8 cellular contexts compared by ENCODE assay signal in the genomic region with DNA sequence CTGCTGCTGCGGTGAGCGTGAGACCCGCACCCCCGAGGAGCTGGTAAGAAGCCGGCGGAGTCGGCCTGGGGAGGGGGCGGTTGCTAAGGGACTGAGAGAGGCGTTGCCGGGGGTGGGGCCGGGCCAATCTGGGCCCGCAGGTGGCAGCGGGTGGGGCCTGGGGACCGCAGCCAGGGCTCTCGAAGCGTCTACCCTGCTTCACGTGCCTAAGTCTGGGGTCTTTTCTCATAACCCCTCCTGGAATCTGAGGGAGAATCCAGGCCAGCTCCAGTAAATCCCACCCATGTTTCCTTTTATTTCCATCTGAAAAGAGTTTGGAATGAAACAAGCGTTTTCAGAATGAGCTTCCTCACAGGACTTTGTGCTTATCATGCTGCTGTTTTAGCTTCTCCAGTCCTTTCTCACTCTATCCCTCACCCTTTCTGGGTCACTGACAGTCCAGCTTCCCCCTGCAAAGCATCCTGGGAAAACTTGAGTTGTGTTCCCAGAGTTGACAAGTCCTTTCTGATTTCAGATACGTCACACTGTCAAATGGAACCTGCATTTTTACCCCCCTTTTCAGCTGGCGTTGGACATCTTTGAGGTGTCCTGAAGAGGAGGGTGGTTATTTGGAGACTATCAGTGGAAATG. TPM values are rescaled to one million over a fixed set of nuclear protein-coding genes. Genes with fewer than 3 reads are reported as not detected.
DNase-seq lines count a peak whose midpoint lies in the region; ATAC-seq, FAIRE-seq and TF ChIP-seq lines count a peak whose summit lies in the region.

No MANE protein-coding gene starts in this region.

- H3K9ac ChIP-seq in endothelial cell of umbilical vein (replicated peaks; ENCODE audit: extremely low read depth, insufficient read depth, low read length) (peak overlapping the region; percentile 90), muscle layer of colon (ENCODE audit: low read length) (peak overlapping the region; percentile 72)

- H3K27ac ChIP-seq in RWPE2 (ENCODE audit: poor library complexity, severe bottlenecking) (peak overlapping the region; percentile 94), endothelial cell of umbilical vein (ENCODE audit: insufficient read depth, low read depth, low read length) (peak overlapping the region; percentile 75), muscle layer of colon (ENCODE audit: low read depth, low read length) (peak overlapping the region; percentile 83)

- H3K36me3 ChIP-seq in RWPE2 (ENCODE audit: low read depth) (peaks cover 46% of the 10 kb centered on the region), endothelial cell of umbilical vein (ENCODE audit: control insufficient read depth in 2 of 2, extremely low read depth in 1 of 2, insufficient read depth in 2 of 2, low read length in 2 of 2) (peaks cover 5 to 14% of the 10 kb centered on the region in 2 experiments), muscle layer of colon (ENCODE audit: insufficient read depth, low read length) (peaks cover 6% of the 10 kb centered on the region)

- dilution Hi-C loops in endothelial cell of umbilical vein (cut with MboI; ENCODE audit: extremely low pct_ligation_motif_present, low sequenced_read_pairs) = no loop called here

- H3K4me2 ChIP-seq in endothelial cell of umbilical vein (ENCODE audit: insufficient read depth, low read length) = peak overlapping the region; percentile 100

- intact Hi-C loops in endothelial cell of umbilical vein (cut with micrococcal nuclease) = loop anchor here (1.0 to 10.0 kb wide), 3 partner anchors 15 to 532 kb away; a partner anchor contains a TSS

- DNase-seq in CD1c-positive myeloid dendritic cell (ENCODE audit: extremely low spot score) (peak; percentile 50), RWPE2 (ENCODE audit: low spot score) (no peak), endothelial cell of umbilical vein (ENCODE audit: low read depth, low spot score) (peak; percentile 45), T1000 (lab: John Stamatoyannopoulos, UW) (no peak), putamen (ENCODE audit: low spot score) (no peak)

- peak; percentile 18 for FAIRE-seq in endothelial cell of umbilical vein (lab: Jason Lieb, UNC)

- peaks cover 45% of the 10 kb centered on the region for H3K79me2 ChIP-seq in endothelial cell of umbilical vein (ENCODE audit: control insufficient read depth, insufficient read depth, low read length)

- CTCF ChIA-PET in endothelial cell of umbilical vein (lab: Charles Lee) = interaction anchor here (1.0 to 1.9 kb wide), 11 partner anchors 9 to 156 kb away, joined by 3 to 13 read pairs (median 5); a partner anchor contains a TSS

- H3K9me3 ChIP-seq in RWPE2 (ENCODE audit: severe bottlenecking) (no peaks in the 10 kb centered on the region), endothelial cell of umbilical vein (replicated peaks; ENCODE audit: control insufficient read depth, insufficient read depth, low read length) (no peaks in the 10 kb centered on the region), muscle layer of colon (ENCODE audit: low read length) (no peaks in the 10 kb centered on the region)

- TF ChIP-seq CTCF in RWPE2 (IDR thresholded peaks at IDR 0.05; ENCODE audit: poor library complexity, severe bottlenecking) = no peak
- TF ChIP-seq CTCF in endothelial cell of umbilical vein (IDR thresholded peaks at IDR 0.05; ENCODE audit: extremely low read depth in 1 of 2, insufficient read depth in 1 of 2, low read depth in 1 of 2, low read length in 2 of 2) = no peak

- H3K4me1 ChIP-seq in RWPE2 (ENCODE audit: insufficient read depth, poor library complexity, severe bottlenecking) (peaks cover 17% of the 10 kb centered on the region), endothelial cell of umbilical vein (ENCODE audit: control insufficient read depth, extremely low read depth, insufficient read depth, low read length) (peaks cover 51% of the 10 kb centered on the region), muscle layer of colon (ENCODE audit: insufficient read depth, low read length) (peaks cover 41% of the 10 kb centered on the region)

- ATAC-seq in GM18873 (IDR thresholded peaks at IDR 0.05; ENCODE audit: low FRiP score, unreplicated experiment) = peak; percentile 26
- peak; percentile 37 for ATAC-seq in HG03066 (IDR thresholded peaks at IDR 0.05; ENCODE audit: low read depth, unreplicated experiment)
- peak; percentile 5; the same call in 1 of the 3 replicates for ATAC-seq in RWPE2 (ENCODE audit: low read depth)

- H3K27me3 ChIP-seq in RWPE2 (ENCODE audit: insufficient read depth, poor library complexity, severe bottlenecking) (no peaks in the 10 kb centered on the region), endothelial cell of umbilical vein (ENCODE audit: control insufficient read depth in 2 of 2, insufficient read depth in 2 of 2, low read length in 2 of 2) (no peaks in the 10 kb centered on the region), muscle layer of colon (ENCODE audit: control insufficient read depth in 1 of 2, insufficient read depth in 2 of 2, low read length in 2 of 2) (no peaks in the 10 kb centered on the region)

- POLR2A ChIA-PET in endothelial cell of umbilical vein (lab: Charles Lee) = interaction anchor here (0.6 to 2.0 kb wide), 5 partner anchors 9 to 137 kb away, joined by 3 to 12 read pairs (median 8); no protein-coding TSS in a partner anchor

- TF ChIP-seq POLR2A in endothelial cell of umbilical vein (IDR thresholded peaks at IDR 0.05; ENCODE audit: low read depth, low read length) = no peak

- H3K4me3 ChIP-seq in RWPE2 (ENCODE audit: severe bottlenecking) (peak overlapping the region; percentile 83), endothelial cell of umbilical vein (replicated peaks in 1 of 3; ENCODE audit: insufficient read depth in 1 of 3, low read depth in 1 of 3, low read length in 3 of 3) (peak overlapping the region; percentile 75 to 97 (median 93)), muscle layer of colon (ENCODE audit: low read depth in 1 of 2, low read length in 2 of 2) (peak overlapping the region; percentile 97 to 98)

- peak overlapping the region; percentile 67 for H2AFZ ChIP-seq in endothelial cell of umbilical vein (ENCODE audit: low read depth, low read length)

- H4K20me1 ChIP-seq in endothelial cell of umbilical vein (replicated peaks; ENCODE audit: control insufficient read depth, extremely low read depth, insufficient read depth, low read length) = no peaks in the 10 kb centered on the region

- no peaks in the 10 kb centered on the region for H3K9me1 ChIP-seq in endothelial cell of umbilical vein (replicated peaks; ENCODE audit: control insufficient read depth, extremely low read depth, insufficient read depth, low read length)

- BruUV-seq in endothelial cell of umbilical vein (replicated peaks; lab: Mats Ljungman, UMichigan) = TSS peak; percentile 35

TF ChIP-seq in endothelial cell of umbilical vein, 7 proteins besides CTCF, POLR2A, EP300 and RAD21 (continues in another document):
- no peak for TF ChIP-seq GATA2 (IDR thresholded peaks at IDR 0.05; ENCODE audit: insufficient read depth, insufficient read length, low read depth, low read length)

RNA-seq across cellular contexts. Expression of a gene that starts 0.4 kb away (rescaled TPM):
- 41.2 and 43.3 TPM in 2 replicates for total RNA-seq in endothelial cell of umbilical vein
- polyA plus RNA-seq in endothelial cell of umbilical vein = 17.7 and 20.4 TPM in 2 replicates
- polyA plus RNA-seq in endothelial cell of umbilical vein (2011; cell fraction: cytosol; rRNA removed) = 9.3 and 11.3 TPM in 2 replicates
- 77.2 and 91.1 TPM in 2 replicates for polyA plus RNA-seq in endothelial cell of umbilical vein (2011; cell fraction: nucleus; rRNA removed)
- 9.6 and 12.6 TPM in 2 replicates for polyA plus RNA-seq in endothelial cell of umbilical vein (2012)
- 40.5 and 45.3 TPM in 2 replicates for polyA minus RNA-seq in endothelial cell of umbilical vein
- 2.8 TPM for polyA minus RNA-seq in endothelial cell of umbilical vein (2011; cell fraction: cytosol; rRNA and poly(A)+ RNA removed)
- polyA minus RNA-seq in endothelial cell of umbilical vein (2011; cell fraction: nucleus; rRNA and poly(A)+ RNA removed) = 43.1 and 47.0 TPM in 2 replicates

RNA-seq across cellular contexts. Expression of a gene that starts 0.7 kb away (rescaled TPM):
- total RNA-seq in endothelial cell of umbilical vein = 25.3 and 26.5 TPM in 2 replicates
- 13.8 and 14.8 TPM in 2 replicates for polyA plus RNA-seq in endothelial cell of umbilical vein
- 7.7 and 9.8 TPM in 2 replicates for polyA plus RNA-seq in endothelial cell of umbilical vein (2011; cell fraction: cytosol; rRNA removed)
- polyA plus RNA-seq in endothelial cell of umbilical vein (2011; cell fraction: nucleus; rRNA removed) = 31.6 and 36.9 TPM in 2 replicates
- 5.9 and 6.5 TPM in 2 replicates for polyA plus RNA-seq in endothelial cell of umbilical vein (2012)
- polyA minus RNA-seq in endothelial cell of umbilical vein = 40.9 and 44.9 TPM in 2 replicates
- polyA minus RNA-seq in endothelial cell of umbilical vein (2011; cell fraction: cytosol; rRNA and poly(A)+ RNA removed) = 13.4 TPM
- 32.1 and 46.5 TPM in 2 replicates for polyA minus RNA-seq in endothelial cell of umbilical vein (2011; cell fraction: nucleus; rRNA and poly(A)+ RNA removed)

RNA-seq across cellular contexts. Expression of a gene that starts 41.2 kb away (rescaled TPM):
- total RNA-seq in endothelial cell of umbilical vein = not detected in 2 replicates
- polyA plus RNA-seq in endothelial cell of umbilical vein = not detected in 2 replicates
- not detected in 2 replicates for polyA plus RNA-seq in endothelial cell of umbilical vein (2011; cell fraction: cytosol; rRNA removed)
- not detected in 2 replicates for polyA plus RNA-seq in endothelial cell of umbilical vein (2011; cell fraction: nucleus; rRNA removed)
- 0.32 TPM in 1 of 2 replicates, not detected in the other for polyA plus RNA-seq in endothelial cell of umbilical vein (2012)
- not detected in 2 replicates for polyA minus RNA-seq in endothelial cell of umbilical vein
- not detected for polyA minus RNA-seq in endothelial cell of umbilical vein (2011; cell fraction: cytosol; rRNA and poly(A)+ RNA removed)
- not detected in 2 replicates for polyA minus RNA-seq in endothelial cell of umbilical vein (2011; cell fraction: nucleus; rRNA and poly(A)+ RNA removed)

RNA-seq across cellular contexts. Expression of a gene that starts 44.4 kb away (rescaled TPM):
- total RNA-seq in endothelial cell of umbilical vein = not detected in 2 replicates
- not detected in 2 replicates for polyA plus RNA-seq in endothelial cell of umbilical vein
- polyA plus RNA-seq in endothelial cell of umbilical vein (2011; cell fraction: cytosol; rRNA removed) = 0.04 and 0.10 TPM in 2 replicates
- not detected in 2 replicates for polyA plus RNA-seq in endothelial cell of umbilical vein (2011; cell fraction: nucleus; rRNA removed)
- 1.1 TPM in 1 of 2 replicates, not detected in the other for polyA plus RNA-seq in endothelial cell of umbilical vein (2012)
- polyA minus RNA-seq in endothelial cell of umbilical vein = not detected in 2 replicates
- polyA minus RNA-seq in endothelial cell of umbilical vein (2011; cell fraction: cytosol; rRNA and poly(A)+ RNA removed) = not detected
- polyA minus RNA-seq in endothelial cell of umbilical vein (2011; cell fraction: nucleus; rRNA and poly(A)+ RNA removed) = not detected in 2 replicates

RNA-seq across cellular contexts. Expression of a gene that starts 52.3 kb away (rescaled TPM):
- not detected in 2 replicates for total RNA-seq in endothelial cell of umbilical vein
- polyA plus RNA-seq in endothelial cell of umbilical vein = not detected in 2 replicates
- not detected in 2 replicates for polyA plus RNA-seq in endothelial cell of umbilical vein (2011; cell fraction: cytosol; rRNA removed)
- not detected in 2 replicates for polyA plus RNA-seq in endothelial cell of umbilical vein (2011; cell fraction: nucleus; rRNA removed)
- polyA plus RNA-seq in endothelial cell of umbilical vein (2012) = not detected in 2 replicates
- polyA minus RNA-seq in endothelial cell of umbilical vein = not detected in 2 replicates
- not detected for polyA minus RNA-seq in endothelial cell of umbilical vein (2011; cell fraction: cytosol; rRNA and poly(A)+ RNA removed)
- not detected in 2 replicates for polyA minus RNA-seq in endothelial cell of umbilical vein (2011; cell fraction: nucleus; rRNA and poly(A)+ RNA removed)

Comparison
In these comparisons a context has a peak if more than half of its experiments do, and no peak if none do; other contexts are left out.
1. DNase-seq: peak in CD1c-positive myeloid dendritic cell (single experiment) and endothelial cell of umbilical vein (single experiment); none in RWPE2 (single experiment), T1000 (single experiment) and putamen (single experiment).
2. Peak in every context shown above with its lines, with median percentiles within 50 percentile points of each other: ATAC-seq, H3K27ac ChIP-seq and H3K4me3 ChIP-seq.